Comparison of ENCODE assay signal across 24 cellular contexts in the genomic region with DNA sequence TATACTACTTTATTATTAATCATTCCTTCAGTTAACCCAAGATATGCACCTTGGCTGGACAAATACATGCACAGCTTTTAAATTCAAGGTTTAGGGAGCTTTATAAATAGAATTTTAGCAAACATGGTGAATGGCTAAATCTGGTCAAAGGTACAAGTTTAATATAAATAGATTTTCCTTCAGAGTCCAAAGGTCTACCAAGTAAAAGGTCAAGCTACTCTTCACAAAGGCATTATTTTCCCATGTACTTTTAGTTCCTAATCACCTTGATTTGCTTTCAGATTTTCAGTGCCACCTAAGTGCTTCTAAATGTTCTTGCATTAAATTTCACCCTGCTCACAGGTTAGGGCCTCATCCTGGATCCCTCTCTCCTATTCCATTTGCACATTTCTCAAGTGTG.
"Had no signal": no experiment of that assay in that cellular context is flagged by ENCODE, and none has a peak within 500 bp of the region (broad histone marks: within the 10 kb centered on the region; RNA-seq: fewer than 3 reads in every experiment).

No MANE protein-coding gene starts in this region.

- H3K36me3 ChIP-seq: colonic mucosa, esophagus muscularis mucosa, heart right ventricle, prostate gland, right atrium auricular region, sigmoid colon, stomach, thyroid gland had no signal

- ATAC-seq: heart right ventricle; naive thymus-derived CD8-positive, alpha-beta T cell; stimulated activated effector memory CD8-positive, alpha-beta T cell treated with anti-CD3 and anti-CD28 coated beads, Interleukin-12 subunit alpha, Interleukin-12 subunit beta, amount 100 ng/mL, for 72 hours had no signal

- DNase-seq: colonic mucosa; effector CD8-positive, alpha-beta T cell; endodermal cell; foreskin melanocyte; glutamatergic neuron; heart right ventricle; hippocampal formation; immature natural killer cell; islet precursor cell; mesenchymal stem cell; naive thymus-derived CD8-positive, alpha-beta T cell; nephron progenitor cell; nucleus accumbens; sigmoid colon; stimulated activated CD4-positive, alpha-beta T cell treated with anti-CD3 and anti-CD28 coated beads, Interleukin-2, amount 100 ng/mL, for 24 hours; stimulated activated CD4-positive, alpha-beta T cell treated with anti-CD3 and anti-CD28 coated beads, Interleukin-4, amount 100 ng/mL, for 24 hours; stimulated activated naive CD4-positive, alpha-beta T cell treated with Interleukin-2 at 50 U/mL for 16 hours; stomach; thyroid gland; trophoblast cell had no signal

- H3K27ac ChIP-seq: colonic mucosa, esophagus muscularis mucosa, heart right ventricle, prostate gland, right atrium auricular region, sigmoid colon, stomach, thyroid gland had no signal

- H3K4me3 ChIP-seq: colonic mucosa, esophagus muscularis mucosa, heart right ventricle, prostate gland, right atrium auricular region, sigmoid colon, stomach, thyroid gland had no signal

- H3K27me3 ChIP-seq: colonic mucosa, esophagus muscularis mucosa, heart right ventricle, right atrium auricular region, sigmoid colon, stomach, thyroid gland had no signal

- H3K4me1 ChIP-seq: colonic mucosa, esophagus muscularis mucosa, heart right ventricle, prostate gland, right atrium auricular region, sigmoid colon, thyroid gland had no signal
